ENCODE assay signal across 17 cellular contexts in the genomic region with DNA sequence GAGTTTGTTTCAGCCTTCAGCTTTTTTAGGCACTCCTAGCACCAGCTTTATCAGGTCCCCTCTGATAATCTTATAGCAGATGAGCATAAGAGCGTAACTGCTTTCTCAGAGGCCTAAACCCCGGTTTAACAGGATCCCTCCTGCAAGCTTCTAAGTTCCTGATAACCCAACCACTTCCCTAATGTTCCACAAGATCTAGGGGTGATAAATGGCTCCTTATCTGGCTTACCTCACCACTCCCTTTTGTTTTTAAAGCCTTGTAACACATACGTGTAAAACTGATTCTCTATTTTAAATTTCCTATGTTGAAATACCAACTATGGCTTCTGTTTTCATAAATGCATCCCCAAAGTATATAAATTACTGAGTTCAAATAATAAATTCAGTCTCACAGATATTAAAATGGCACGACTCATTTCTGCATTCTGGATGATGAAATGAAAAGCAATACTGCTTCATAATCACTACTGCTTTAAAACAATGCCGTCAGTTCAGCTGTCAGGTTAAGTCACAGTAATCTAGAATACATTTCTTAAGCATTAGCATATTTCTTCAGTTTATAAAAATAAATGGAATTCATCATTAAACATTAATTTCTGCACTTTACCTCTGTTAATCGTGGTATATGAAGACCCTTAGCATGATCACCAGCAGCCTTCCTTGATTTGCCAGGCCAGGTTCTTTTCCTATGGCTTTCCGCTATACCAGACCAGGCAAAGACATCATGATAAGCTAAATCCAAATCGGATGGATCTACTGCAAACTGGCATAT.
DNase-seq lines count a peak whose midpoint lies in the region; ATAC-seq and TF ChIP-seq lines count a peak whose summit lies in the region.
"Had no signal": no experiment of that assay in that cellular context is flagged by ENCODE, and none has a peak within 500 bp of the region (broad histone marks: within the 10 kb centered on the region; RNA-seq: fewer than 3 reads in every experiment).

No MANE protein-coding gene starts in this region.

- H3K23ac ChIP-seq in IMR-90 (ENCODE audit: low read depth, low read length): no peak overlapping the region

- H3K27me3 Mint-ChIP-seq in WTC11 (ENCODE audit: low read depth) (no peaks in the 10 kb centered on the region), endothelial cell (ENCODE audit: unreplicated experiment) (no peaks in the 10 kb centered on the region)
- H3K27me3 Mint-ChIP-seq in activated CD8-positive, alpha-beta memory T cell treated with anti-CD3 and anti-CD28 coated beads, Interleukin-2, amount 10 ng/mL, durations not matched to agents 7 days and 5 days: no peaks in the 10 kb centered on the region
- H3K27me3 Mint-ChIP-seq: IgD-negative memory B cell had no signal

- no peak overlapping the region for H2BK20ac ChIP-seq in IMR-90 (ENCODE audit: low read depth, low read length)

- H3K4me1 ChIP-seq in IMR-90 (ENCODE audit: control insufficient read depth, insufficient read depth, low read length): peaks cover 3% of the 10 kb centered on the region; the same call in 1 of the 2 replicates
- peaks cover 6% of the 10 kb centered on the region for H3K4me1 ChIP-seq in mesodermal cell (ENCODE audit: control insufficient read depth, insufficient read depth, low read length, poor library complexity, severe bottlenecking)
- H3K4me1 ChIP-seq in OCI-LY7 (ENCODE audit: insufficient read depth, low read length, poor library complexity, severe bottlenecking): no peaks in the 10 kb centered on the region
- H3K4me1 ChIP-seq: right atrium auricular region had no signal

- peak overlapping the region; percentile 58 for H3K27ac Mint-ChIP-seq in WTC11
- no peak overlapping the region for H3K27ac Mint-ChIP-seq in endothelial cell (ENCODE audit: unreplicated experiment)
- no peak overlapping the region for H3K27ac Mint-ChIP-seq in activated CD8-positive, alpha-beta memory T cell treated with anti-CD3 and anti-CD28 coated beads, Interleukin-2, amount 10 ng/mL, durations not matched to agents 7 days and 5 days

- WGBS in IMR-90 (ENCODE audit: extremely low coverage in 2 of 2, insufficient read length in 1 of 2), 2 experiments: 90% methylated on average over 2 of the region's 8 CpGs; no CpG with 5 or more reads in 1 of the 2 experiments
- 85 to 86% methylated on average over 4 to 5 of the region's 8 CpGs for WGBS in mesodermal cell (ENCODE audit: insufficient coverage in 2 of 2), 2 experiments

- H4K8ac ChIP-seq in IMR-90 (ENCODE audit: low read depth in 2 of 2, low read length in 2 of 2): no peak overlapping the region

- H3K9ac ChIP-seq in IMR-90 (ENCODE audit: low read depth, low read length): no peak overlapping the region

- H2AK9ac ChIP-seq in IMR-90 (replicated peaks; ENCODE audit: low read depth, low read length, poor library complexity): no peak overlapping the region

- DNase-seq in CMK (ENCODE audit: low read depth) (peak; percentile 79), IMR-90 (peak; percentile 31), WTC11 (ENCODE audit: low spot score) (no peak), OCI-LY7 (ENCODE audit: low spot score) (no peak), endothelial cell (ENCODE audit: low spot score) (no peak)
- no peak for DNase-seq in activated CD8-positive, alpha-beta memory T cell treated with anti-CD3 and anti-CD28 coated beads, Interleukin-2, amount 10 ng/mL, durations not matched to agents 7 days and 5 days
- DNase-seq: activated CD4-positive, alpha-beta T cell treated with anti-CD3 and anti-CD28 coated beads, Interleukin-2, amount 50 U/mL, for 48 hours; islet precursor cell; NCI-H2081; NK-92 treated with Interleukin-12 subunit alpha and Interleukin-12 subunit beta, amount 100 ng/mL, for 24 hours; SW 1271 had no signal

- TF ChIP-seq POLR2A in IMR-90 (IDR thresholded peaks at IDR 0.05; ENCODE audit: low read depth, low read length): no peak

- no peaks in the 10 kb centered on the region for H3K79me2 ChIP-seq in OCI-LY7 (ENCODE audit: insufficient read depth, low read depth, low read length)

- no peaks in the 10 kb centered on the region for H3K9me3 ChIP-seq in IMR-90 (ENCODE audit: control insufficient read depth, insufficient read depth, low read length)
- no peaks in the 10 kb centered on the region for H3K9me3 ChIP-seq in mesodermal cell (ENCODE audit: control insufficient read depth, low read length)
- H3K9me3 ChIP-seq in OCI-LY7 (ENCODE audit: low read length): no peaks in the 10 kb centered on the region
- H3K9me3 ChIP-seq: right atrium auricular region had no signal

- H3K4me1 Mint-ChIP-seq in WTC11: 0 out of 2 replicates have a peak, but pooled peaks cover 3% of the 10 kb centered on the region
- no peaks in the 10 kb centered on the region for H3K4me1 Mint-ChIP-seq in endothelial cell (ENCODE audit: unreplicated experiment)
- peaks cover 18% of the 10 kb centered on the region for H3K4me1 Mint-ChIP-seq in activated CD8-positive, alpha-beta memory T cell treated with anti-CD3 and anti-CD28 coated beads, Interleukin-2, amount 10 ng/mL, durations not matched to agents 7 days and 5 days

- no peak overlapping the region for H3K56ac ChIP-seq in IMR-90 (ENCODE audit: extremely low read depth, insufficient read depth, low read length)

- H3K4me3 Mint-ChIP-seq in WTC11: no peak overlapping the region
- no peak overlapping the region for H3K4me3 Mint-ChIP-seq in endothelial cell (ENCODE audit: unreplicated experiment)
- no peak overlapping the region for H3K4me3 Mint-ChIP-seq in activated CD8-positive, alpha-beta memory T cell treated with anti-CD3 and anti-CD28 coated beads, Interleukin-2, amount 10 ng/mL, durations not matched to agents 7 days and 5 days
- H3K4me3 Mint-ChIP-seq: CD14-positive monocyte, IgD-negative memory B cell had no signal

- no peak overlapping the region for H2BK15ac ChIP-seq in IMR-90 (ENCODE audit: low read depth, low read length)

- in situ Hi-C loops in IMR-90 (cut with MboI; ENCODE audit: low sequenced_read_pairs): no loop called here

- H2BK120ac ChIP-seq in IMR-90 (ENCODE audit: low read depth, low read length): no peak overlapping the region

- H3K9me2 ChIP-seq in OCI-LY7 (ENCODE audit: insufficient read depth, low read length): no peaks in the 10 kb centered on the region

- H3K4me3 ChIP-seq in IMR-90 (ENCODE audit: insufficient read depth, low read depth, low read length) (no peak overlapping the region), mesodermal cell (ENCODE audit: extremely low read depth, insufficient read depth, low read length, poor library complexity, severe bottlenecking) (no peak overlapping the region), OCI-LY7 (ENCODE audit: low read depth, low read length, poor library complexity, severe bottlenecking) (no peak overlapping the region)
- H3K4me3 ChIP-seq: right atrium auricular region had no signal

- H3K14ac ChIP-seq in IMR-90 (replicated peaks; ENCODE audit: low read depth, low read length): 0 out of 2 replicates have a peak overlapping the region, but pooled peaks have one; percentile 7

- H2AK5ac ChIP-seq in IMR-90 (ENCODE audit: low read depth, low read length): no peak overlapping the region

- H2BK5ac ChIP-seq in IMR-90 (ENCODE audit: low read depth, low read length, poor library complexity, severe bottlenecking): no peak overlapping the region

- H4K91ac ChIP-seq in IMR-90 (ENCODE audit: insufficient read depth, low read depth, low read length): no peak overlapping the region

- TF ChIP-seq CTCF in IMR-90 (conservative IDR thresholded peaks at IDR 0.05; ENCODE audit: low read depth, low read length) (no peak), WTC11 (IDR thresholded peaks at IDR 0.05) (no peak), OCI-LY7 (conservative IDR thresholded peaks at IDR 0.05; ENCODE audit: low read length) (no peak), endothelial cell (IDR thresholded peaks at IDR 0.05; ENCODE audit: unreplicated experiment) (no peak)

- no TSS peak for BruUV-seq in IMR-90 (replicated peaks; lab: Mats Ljungman, UMichigan)
- no TSS peak for BruUV-seq in OCI-LY7 (replicated peaks; lab: Mats Ljungman, UMichigan)

- peaks cover 7% of the 10 kb centered on the region; the same call in 1 of the 2 replicates for H3K36me3 Mint-ChIP-seq in WTC11
- peaks cover 3% of the 10 kb centered on the region for H3K36me3 Mint-ChIP-seq in endothelial cell (ENCODE audit: low read depth, unreplicated experiment)
- peaks cover 30% of the 10 kb centered on the region for H3K36me3 Mint-ChIP-seq in activated CD8-positive, alpha-beta memory T cell treated with anti-CD3 and anti-CD28 coated beads, Interleukin-2, amount 10 ng/mL, durations not matched to agents 7 days and 5 days

- H3K18ac ChIP-seq in IMR-90 (ENCODE audit: low read depth, low read length): no peak overlapping the region

- dilution Hi-C loops in IMR-90 (cut with HindIII; ENCODE audit: low sequenced_read_pairs, unreplicated experiment): no loop called here

- H2AFZ ChIP-seq in IMR-90 (replicated peaks; ENCODE audit: low read length, poor library complexity): no peak overlapping the region
- no peak overlapping the region for H2AFZ ChIP-seq in OCI-LY7 (ENCODE audit: low read length)

- H3K79me1 ChIP-seq in IMR-90 (ENCODE audit: low read depth in 1 of 2, low read length in 2 of 2): peaks cover 11 to 24% of the 10 kb centered on the region in 2 experiments

- TF ChIP-seq RAD21 in IMR-90 (IDR thresholded peaks at IDR 0.05; ENCODE audit: low read length): no peak

- H3K9me3 Mint-ChIP-seq in WTC11: no peaks in the 10 kb centered on the region
- no peaks in the 10 kb centered on the region for H3K9me3 Mint-ChIP-seq in endothelial cell (ENCODE audit: unreplicated experiment)
- no peaks in the 10 kb centered on the region for H3K9me3 Mint-ChIP-seq in activated CD8-positive, alpha-beta memory T cell treated with anti-CD3 and anti-CD28 coated beads, Interleukin-2, amount 10 ng/mL, durations not matched to agents 7 days and 5 days (ENCODE audit: low read depth)
- H3K9me3 Mint-ChIP-seq: activated naive CD4-positive, alpha-beta T cell treated with anti-CD3 and anti-CD28 coated beads, Interleukin-2, amount 50 U/mL, for 72 hours; CD14-positive monocyte; IgD-negative memory B cell had no signal

- H4K5ac ChIP-seq in IMR-90 (ENCODE audit: low read depth, low read length): no peak overlapping the region

- CTCF ChIA-PET in IMR-90 (lab: Yijun Ruan, JAX) (no interaction called here), WTC11 (lab: Charles Lee) (no interaction called here), OCI-LY7 (lab: Charles Lee; ENCODE audit: unreplicated experiment) (no interaction called here)
- CTCF ChIA-PET in activated CD8-positive, alpha-beta memory T cell treated with anti-CD3 and anti-CD28 coated beads, Interleukin-2, amount 10 ng/mL, durations not matched to agents 7 days and 5 days (lab: Charles Lee): interaction anchor here (1.5 kb wide), 1 partner anchor 15 kb away, joined by 4 read pairs; no protein-coding TSS in a partner anchor

- no peak overlapping the region for H3K4ac ChIP-seq in IMR-90 (ENCODE audit: low read depth, low read length)

- POLR2A ChIA-PET in IMR-90 (lab: Charles Lee; ENCODE audit: unreplicated experiment): no interaction called here
- POLR2A ChIA-PET in WTC11 (lab: Charles Lee): no interaction called here
- POLR2A ChIA-PET in OCI-LY7 (lab: Charles Lee): interaction anchor here (0.6 to 1.0 kb wide), 5 partner anchors 11 to 1070 kb away, joined by 3 to 4 read pairs (median 3); no protein-coding TSS in a partner anchor

- H3K36me3 ChIP-seq in IMR-90 (ENCODE audit: control insufficient read depth, insufficient read depth, low read length) (peaks cover 8% of the 10 kb centered on the region), mesodermal cell (ENCODE audit: control insufficient read depth, insufficient read depth, low read length) (peaks cover 19% of the 10 kb centered on the region), OCI-LY7 (ENCODE audit: insufficient read depth, low read length) (peaks cover 92% of the 10 kb centered on the region)

- H4K20me1 ChIP-seq in IMR-90 (ENCODE audit: insufficient read depth, low read length) (no peaks in the 10 kb centered on the region; the same call in 1 of the 2 replicates), OCI-LY7 (ENCODE audit: insufficient read depth, low read length) (no peaks in the 10 kb centered on the region)

- ATAC-seq in IMR-90 (ENCODE audit: low read depth) (no peak), WTC11 (no peak), GM19328 (IDR thresholded peaks at IDR 0.05; ENCODE audit: unreplicated experiment) (no peak)
- no peak for ATAC-seq in activated CD8-positive, alpha-beta memory T cell treated with anti-CD3 and anti-CD28 coated beads, Interleukin-2, amount 10 ng/mL, durations not matched to agents 7 days and 5 days
- ATAC-seq: activated naive CD4-positive, alpha-beta T cell treated with anti-CD3 and anti-CD28 coated beads, Interleukin-2, amount 50 U/mL, for 72 hours had no signal

- H3K4me2 ChIP-seq in IMR-90 (ENCODE audit: low read depth, low read length) (no peak overlapping the region), OCI-LY7 (ENCODE audit: low read length) (no peak overlapping the region)

- peaks cover 7% of the 10 kb centered on the region for H3K9me1 ChIP-seq in IMR-90 (ENCODE audit: insufficient read depth, low read length)

- intact Hi-C loops in IMR-90 (cut with micrococcal nuclease): no loop called here
- intact Hi-C loops in OCI-LY7 (cut with micrococcal nuclease; ENCODE audit: unreplicated experiment): no loop called here

- H3K27me3 ChIP-seq in IMR-90 (ENCODE audit: control insufficient read depth, insufficient read depth, low read length): no peaks in the 10 kb centered on the region
- H3K27me3 ChIP-seq: right atrium auricular region had no signal

- H3K27ac ChIP-seq in IMR-90 (ENCODE audit: insufficient read depth, low read length) (no peak overlapping the region), mesodermal cell (ENCODE audit: low read depth, low read length, severe bottlenecking) (peak overlapping the region; percentile 47), OCI-LY7 (ENCODE audit: low read depth, low read length, poor library complexity, severe bottlenecking) (no peak overlapping the region)
- H3K27ac ChIP-seq: right atrium auricular region had no signal

Comparison
In these comparisons a context has a peak if more than half of its experiments do, and no peak if none do; other contexts are left out.
1. DNase-seq: peak in CMK (single experiment) and IMR-90 (single experiment); none in WTC11 (single experiment), OCI-LY7 (single experiment), endothelial cell (single experiment) and activated CD8-positive, alpha-beta memory T cell treated with anti-CD3 and anti-CD28 coated beads, Interleukin-2, amount 10 ng/mL, durations not matched to agents 7 days and 5 days (single experiment).